In the genomic region with DNA sequence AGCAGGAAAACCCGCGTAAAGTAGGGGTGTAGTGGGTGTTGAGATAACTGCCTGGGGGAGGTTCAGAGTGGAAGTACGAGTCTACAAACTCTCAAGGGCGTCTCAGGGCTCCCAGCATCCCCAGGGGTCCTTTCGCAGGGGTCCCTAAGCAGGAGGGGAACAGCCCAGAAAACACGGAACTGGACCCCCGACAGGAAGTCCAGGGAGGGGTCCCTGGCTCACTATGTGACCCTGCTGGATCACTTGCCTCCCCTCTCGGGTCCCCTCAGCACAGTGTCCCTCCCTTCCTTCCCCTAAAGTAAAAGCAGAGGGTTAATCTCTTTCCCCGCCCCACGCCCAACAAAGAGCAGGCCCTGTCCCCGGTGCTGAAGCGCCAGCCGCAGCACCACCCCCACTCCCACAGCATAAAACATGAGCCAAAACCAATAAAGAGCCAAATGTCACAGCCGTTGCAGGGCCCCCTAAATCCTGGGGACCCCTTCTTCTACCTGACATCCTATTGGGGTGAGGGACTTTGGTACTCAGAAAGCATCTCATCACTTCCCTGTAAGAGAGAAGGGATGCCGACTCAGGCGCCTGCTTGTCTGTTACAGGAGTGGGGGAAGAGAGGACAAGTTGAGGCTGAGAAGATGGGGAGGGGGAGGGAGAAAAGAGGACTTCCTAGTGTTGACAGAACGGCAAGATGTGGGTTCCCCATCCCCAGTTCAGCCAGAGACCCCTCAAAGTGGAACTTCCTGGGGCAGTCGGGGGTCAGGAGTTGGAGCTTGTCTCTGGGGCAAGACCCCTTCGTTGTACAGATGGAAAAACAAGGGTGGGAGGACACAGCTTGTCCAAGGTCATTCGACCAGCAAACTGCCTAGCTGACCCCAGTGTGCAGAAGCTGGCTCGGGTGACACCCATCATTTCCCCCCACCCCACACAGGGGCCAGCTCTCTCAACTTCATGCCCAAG, we compare ENCODE assay signal across 1 cellular context.
TF ChIP-seq lines count a peak whose summit lies in the region.

No MANE protein-coding gene starts in this region.

TF ChIP-seq in K562, 482 proteins besides CTCF, POLR2A, EP300 and RAD21 (continued from another document and continues in another):
- TF ChIP-seq ZBTB40 (IDR thresholded peaks at IDR 0.05) (0 out of 2 replicates have a peak, but pooled peaks have one; percentile 17), ZBTB40 (CRISPR knock-in tag; IDR thresholded peaks at IDR 0.05) (no peak), ZFP36 (IDR thresholded peaks at IDR 0.05; ENCODE audit: low read depth, low read length, partially characterized antibody) (no peak), NFYB (IDR thresholded peaks at IDR 0.05; ENCODE audit: extremely low read depth, insufficient read length) (no peak), ZNF717 (CRISPR knock-in tag; IDR thresholded peaks at IDR 0.05) (no peak), MLX (CRISPR knock-in tag; conservative IDR thresholded peaks at IDR 0.05) (no peak), ZBTB1 (CRISPR knock-in tag; IDR thresholded peaks at IDR 0.05; ENCODE audit: borderline replicate concordance, low read depth) (0 out of 2 replicates have a peak, but pooled peaks have one; percentile 38), TFAP4 (CRISPR knock-in tag; IDR thresholded peaks at IDR 0.05; ENCODE audit: borderline replicate concordance) (0 out of 2 replicates have a peak, but pooled peaks have one; percentile 51), PHF8 (IDR thresholded peaks at IDR 0.05; ENCODE audit: borderline replicate concordance, low read length) (no peak), BRCA1 (IDR thresholded peaks at IDR 0.05) (no peak), BRCA1 (CRISPR knock-in tag; IDR thresholded peaks at IDR 0.05) (no peak), GTF2B (IDR thresholded peaks at IDR 0.05; ENCODE audit: extremely low read depth, insufficient read length) (no peak), MCM5 (IDR thresholded peaks at IDR 0.05; ENCODE audit: low read depth) (no peak), PHF20 (IDR thresholded peaks at IDR 0.05; ENCODE audit: partially characterized antibody) (no peak), TRIM24 (IDR thresholded peaks at IDR 0.05) (no peak), ZNF668 (CRISPR knock-in tag; IDR thresholded peaks at IDR 0.05) (no peak), ZNF121 (CRISPR knock-in tag; conservative IDR thresholded peaks at IDR 0.05) (no peak), GATAD2A (IDR thresholded peaks at IDR 0.05) (no peak), MEF2A (IDR thresholded peaks at IDR 0.05; ENCODE audit: control insufficient read depth, low read depth, low read length) (no peak), CREM (IDR thresholded peaks at IDR 0.05; ENCODE audit: low read depth) (0 out of 2 replicates have a peak, but pooled peaks have one; percentile 8), ELF4 (CRISPR knock-in tag; IDR thresholded peaks at IDR 0.05) (no peak), ZNF253 (CRISPR knock-in tag; conservative IDR thresholded peaks at IDR 0.05) (no peak), EGR1 (conservative IDR thresholded peaks at IDR 0.05) (no peak), SMARCC2 (IDR thresholded peaks at IDR 0.05; ENCODE audit: low read depth) (no peak), ERF (CRISPR knock-in tag; IDR thresholded peaks at IDR 0.05) (no peak), ZNF134 (CRISPR knock-in tag; conservative IDR thresholded peaks at IDR 0.05) (no peak), ZFX (CRISPR knock-in tag; IDR thresholded peaks at IDR 0.05) (no peak), ZBTB17 (CRISPR knock-in tag; IDR thresholded peaks at IDR 0.05) (no peak), FOS (IDR thresholded peaks at IDR 0.05; ENCODE audit: extremely low read depth, insufficient read length) (no peak), JUN (IDR thresholded peaks at IDR 0.05; ENCODE audit: borderline replicate concordance, low read depth, low read length) (no peak), JUN (CRISPR knock-in tag; IDR thresholded peaks at IDR 0.05; ENCODE audit: borderline replicate concordance) (no peak), HDAC8 (tag; IDR thresholded peaks at IDR 0.05) (no peak), EP400 (IDR thresholded peaks at IDR 0.05) (no peak), POLR2H (tag; IDR thresholded peaks at IDR 0.05; ENCODE audit: low read depth) (no peak), TAF9B (IDR thresholded peaks at IDR 0.05; ENCODE audit: partially characterized antibody) (no peak)
- TF ChIP-seq, protein P1, sequence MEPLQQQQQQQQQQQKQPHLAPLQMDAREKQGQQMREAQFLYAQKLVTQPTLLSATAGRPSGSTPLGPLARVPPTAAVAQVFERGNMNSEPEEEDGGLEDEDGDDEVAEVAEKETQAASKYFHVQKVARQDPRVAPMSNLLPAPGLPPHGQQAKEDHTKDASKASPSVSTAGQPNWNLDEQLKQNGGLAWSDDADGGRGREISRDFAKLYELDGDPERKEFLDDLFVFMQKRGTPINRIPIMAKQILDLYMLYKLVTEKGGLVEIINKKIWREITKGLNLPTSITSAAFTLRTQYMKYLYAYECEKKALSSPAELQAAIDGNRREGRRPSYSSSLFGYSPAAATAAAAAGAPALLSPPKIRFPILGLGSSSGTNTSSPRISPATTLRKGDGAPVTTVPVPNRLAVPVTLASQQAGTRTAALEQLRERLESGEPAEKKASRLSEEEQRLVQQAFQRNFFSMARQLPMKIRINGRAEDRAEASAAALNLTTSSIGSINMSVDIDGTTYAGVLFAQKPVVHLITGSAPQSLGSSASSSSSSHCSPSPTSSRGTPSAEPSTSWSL (CRISPR knock-in tag; IDR thresholded peaks at IDR 0.05; ENCODE audit: borderline replicate concordance): no peak
- TF ChIP-seq, protein P2, sequence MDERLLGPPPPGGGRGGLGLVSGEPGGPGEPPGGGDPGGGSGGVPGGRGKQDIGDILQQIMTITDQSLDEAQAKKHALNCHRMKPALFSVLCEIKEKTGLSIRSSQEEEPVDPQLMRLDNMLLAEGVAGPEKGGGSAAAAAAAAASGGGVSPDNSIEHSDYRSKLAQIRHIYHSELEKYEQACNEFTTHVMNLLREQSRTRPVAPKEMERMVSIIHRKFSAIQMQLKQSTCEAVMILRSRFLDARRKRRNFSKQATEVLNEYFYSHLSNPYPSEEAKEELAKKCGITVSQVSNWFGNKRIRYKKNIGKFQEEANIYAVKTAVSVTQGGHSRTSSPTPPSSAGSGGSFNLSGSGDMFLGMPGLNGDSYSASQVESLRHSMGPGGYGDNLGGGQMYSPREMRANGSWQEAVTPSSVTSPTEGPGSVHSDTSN (CRISPR knock-in tag; IDR thresholded peaks at IDR 0.05; ENCODE audit: low read depth): no peak
- TF ChIP-seq, protein P2 (tag; conservative IDR thresholded peaks at IDR 0.05; ENCODE audit: low read depth): no peak
- TF ChIP-seq, protein P3, sequence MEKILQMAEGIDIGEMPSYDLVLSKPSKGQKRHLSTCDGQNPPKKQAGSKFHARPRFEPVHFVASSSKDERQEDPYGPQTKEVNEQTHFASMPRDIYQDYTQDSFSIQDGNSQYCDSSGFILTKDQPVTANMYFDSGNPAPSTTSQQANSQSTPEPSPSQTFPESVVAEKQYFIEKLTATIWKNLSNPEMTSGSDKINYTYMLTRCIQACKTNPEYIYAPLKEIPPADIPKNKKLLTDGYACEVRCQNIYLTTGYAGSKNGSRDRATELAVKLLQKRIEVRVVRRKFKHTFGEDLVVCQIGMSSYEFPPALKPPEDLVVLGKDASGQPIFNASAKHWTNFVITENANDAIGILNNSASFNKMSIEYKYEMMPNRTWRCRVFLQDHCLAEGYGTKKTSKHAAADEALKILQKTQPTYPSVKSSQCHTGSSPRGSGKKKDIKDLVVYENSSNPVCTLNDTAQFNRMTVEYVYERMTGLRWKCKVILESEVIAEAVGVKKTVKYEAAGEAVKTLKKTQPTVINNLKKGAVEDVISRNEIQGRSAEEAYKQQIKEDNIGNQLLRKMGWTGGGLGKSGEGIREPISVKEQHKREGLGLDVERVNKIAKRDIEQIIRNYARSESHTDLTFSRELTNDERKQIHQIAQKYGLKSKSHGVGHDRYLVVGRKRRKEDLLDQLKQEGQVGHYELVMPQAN (IDR thresholded peaks at IDR 0.05; ENCODE audit: borderline replicate concordance): no peak
